Comparison of ENCODE assay signal across 5 cellular contexts in the genomic region with DNA sequence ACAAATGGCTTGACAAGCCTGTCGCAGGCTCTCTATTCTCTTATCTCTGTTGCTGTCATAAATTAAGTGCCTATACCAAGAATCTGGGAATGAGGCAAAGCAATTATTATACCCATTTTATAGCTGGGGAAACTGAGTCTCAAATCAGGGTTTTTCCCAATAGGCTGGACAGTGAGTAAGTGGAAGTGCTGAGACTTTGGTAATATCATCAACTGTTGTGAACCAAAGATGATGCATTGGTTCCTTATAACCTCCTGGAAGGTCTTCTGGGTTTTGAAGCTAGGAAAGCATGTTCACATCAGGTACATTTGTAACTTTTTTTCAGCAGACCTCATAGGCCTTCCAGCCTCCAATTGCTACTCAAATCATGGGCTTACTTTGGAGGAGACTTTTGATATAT.
"Had no signal": no experiment of that assay in that cellular context is flagged by ENCODE, and none has a peak within 500 bp of the region (broad histone marks: within the 10 kb centered on the region; RNA-seq: fewer than 3 reads in every experiment).

No MANE protein-coding gene starts in this region.

- DNase-seq: GDM1, GF-D8 had no signal

- ATAC-seq: GM12878 had no signal

- FAIRE-seq: GM12878, GM12892, GM19239 had no signal

- H3K4me3 ChIP-seq: GM12878 had no signal
